In the genomic region with DNA sequence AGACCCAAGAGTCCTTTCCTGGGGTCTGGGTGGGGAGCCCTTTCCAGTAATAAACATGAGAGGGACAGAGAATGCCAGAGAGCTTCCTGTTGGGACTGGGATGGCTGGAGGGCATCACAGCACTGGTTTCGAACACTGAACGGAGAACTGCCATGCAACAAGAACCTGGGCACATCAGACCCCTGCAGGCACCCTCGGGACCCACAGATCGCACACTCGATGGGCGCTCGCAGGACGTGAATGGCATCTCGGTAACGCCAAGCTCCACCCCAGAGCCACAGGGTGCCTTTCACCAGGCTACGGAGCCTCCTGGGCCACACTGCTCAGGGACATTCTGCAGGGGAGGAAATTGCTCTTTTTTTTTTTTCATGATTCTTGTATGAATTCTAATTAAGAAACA, we compare ENCODE assay signal across 26 cellular contexts. TPM values are rescaled to one million over a fixed set of nuclear protein-coding genes. Genes with fewer than 3 reads are reported as not detected.
A peak's percentile ranks its signal among the peaks of the same experiment; 100 is the strongest.
DNase-seq lines count a peak whose midpoint lies in the region; ATAC-seq and TF ChIP-seq lines count a peak whose summit lies in the region.
"Had no signal": no experiment of that assay in that cellular context is flagged by ENCODE, and none has a peak within 500 bp of the region (broad histone marks: within the 10 kb centered on the region; RNA-seq: fewer than 3 reads in every experiment).

No MANE protein-coding gene starts in this region.

- no peak overlapping the region for H2AFZ ChIP-seq in PC-9

- H3K27me3 ChIP-seq in WERI-Rb-1 (ENCODE audit: insufficient read depth, low read depth, severe bottlenecking), result no peaks in the 10 kb centered on the region
- no peaks in the 10 kb centered on the region for H3K27me3 ChIP-seq in suprapubic skin
- no peaks in the 10 kb centered on the region for H3K27me3 ChIP-seq in PC-9 (ENCODE audit: insufficient read depth, low read depth)
- H3K27me3 ChIP-seq in A673 (replicated peaks; ENCODE audit: insufficient read depth, low read depth, low read length, poor library complexity), result no peaks in the 10 kb centered on the region
- H3K27me3 ChIP-seq: MG63 had no signal

- intact Hi-C loops in PC-9 (cut with micrococcal nuclease; ENCODE audit: unreplicated experiment) (no loop called here), A673 (cut with micrococcal nuclease; ENCODE audit: unreplicated experiment) (no loop called here)

- no peak for ATAC-seq in HG02852 (IDR thresholded peaks at IDR 0.05; ENCODE audit: unreplicated experiment)
- ATAC-seq: activated CD8-positive, alpha-beta T cell treated with anti-CD3 and anti-CD28 coated beads for 36 hours; K562; stimulated activated naive B cell treated with anti-CD40 and anti-IgM and Interleukin-4, amounts not matched to agents 10 μg/mL and 1 μg/mL and 100 μg/mL, for 72 hours had no signal

- TF ChIP-seq POLR2A in suprapubic skin (IDR thresholded peaks at IDR 0.05), result no peak

- peak overlapping the region; percentile 89 for H3K27ac ChIP-seq in WERI-Rb-1
- no peak overlapping the region for H3K27ac ChIP-seq in suprapubic skin
- no peak overlapping the region for H3K27ac ChIP-seq in PC-9
- no peak overlapping the region for H3K27ac ChIP-seq in A673 (ENCODE audit: low read depth, low read length, poor library complexity, severe bottlenecking)
- H3K27ac ChIP-seq: thoracic aorta had no signal

- H3K4me1 Mint-ChIP-seq in brain, result peaks cover 44% of the 10 kb centered on the region

- no peak overlapping the region for H3K4me2 ChIP-seq in PC-9

- no peak overlapping the region for H3K4me3 Mint-ChIP-seq in brain
- H3K4me3 Mint-ChIP-seq: activated CD8-positive, alpha-beta T cell treated with anti-CD3 and anti-CD28 coated beads for 36 hours; CD4-positive, alpha-beta memory T cell; memory B cell; stimulated activated naive B cell treated with anti-CD40 and anti-IgM and Interleukin-4, amounts not matched to agents 10 μg/mL and 1 μg/mL and 100 μg/mL, for 72 hours had no signal

- H3K9me3 Mint-ChIP-seq in brain, result peaks cover 29 to 86% (median 43%) of the 10 kb centered on the region in 5 experiments

- H3K27me3 Mint-ChIP-seq in brain, result no peaks in the 10 kb centered on the region
- H3K27me3 Mint-ChIP-seq: activated CD8-positive, alpha-beta T cell treated with anti-CD3 and anti-CD28 coated beads for 36 hours; CD4-positive, alpha-beta memory T cell; memory B cell; stimulated activated naive B cell treated with anti-CD40 and anti-IgM and Interleukin-4, amounts not matched to agents 10 μg/mL and 1 μg/mL and 100 μg/mL, for 72 hours had no signal

- BruUV-seq in PC-9 (replicated peaks; lab: Mats Ljungman, UMichigan) (no TSS peak), A673 (replicated peaks; lab: Mats Ljungman, UMichigan) (no TSS peak)

- peaks cover 97% of the 10 kb centered on the region for H3K36me3 Mint-ChIP-seq in brain

- TF ChIP-seq EP300 in suprapubic skin (IDR thresholded peaks at IDR 0.05), result no peak

- no peaks in the 10 kb centered on the region for H3K9me2 ChIP-seq in PC-9 (ENCODE audit: insufficient read depth)

- H3K27ac Mint-ChIP-seq in brain, result peak overlapping the region in 4 of 5 experiments; percentile 72 to 94 (median 88)
- H3K27ac Mint-ChIP-seq: activated CD8-positive, alpha-beta T cell treated with anti-CD3 and anti-CD28 coated beads for 36 hours; memory B cell; stimulated activated naive B cell treated with anti-CD40 and anti-IgM and Interleukin-4, amounts not matched to agents 10 μg/mL and 1 μg/mL and 100 μg/mL, for 72 hours had no signal

- CTCF ChIA-PET in PC-9 (lab: Charles Lee), result no interaction called here
- CTCF ChIA-PET in A673 (lab: Charles Lee), result no interaction called here

- POLR2A ChIA-PET in PC-9 (lab: Charles Lee; ENCODE audit: unreplicated experiment) (no interaction called here), A673 (lab: Charles Lee; ENCODE audit: low non-redundant PET) (no interaction called here)

- H4K20me1 ChIP-seq in PC-9 (ENCODE audit: insufficient read depth), result no peaks in the 10 kb centered on the region

- 95% methylated on average over 11 of the region's 11 CpGs for WGBS in suprapubic skin

- H3K4me1 ChIP-seq in suprapubic skin, result no peaks in the 10 kb centered on the region
- no peaks in the 10 kb centered on the region for H3K4me1 ChIP-seq in PC-9 (replicated peaks; ENCODE audit: insufficient read depth)
- H3K4me1 ChIP-seq in A673 (ENCODE audit: insufficient read depth, low read length, poor library complexity, severe bottlenecking), result no peaks in the 10 kb centered on the region

- TF ChIP-seq CTCF in WERI-Rb-1 (IDR thresholded peaks at IDR 0.05; ENCODE audit: low read depth, low read length) (no peak), brain (conservative IDR thresholded peaks at IDR 0.05) (no peak), suprapubic skin (IDR thresholded peaks at IDR 0.05) (no peak), PC-9 (conservative IDR thresholded peaks at IDR 0.05) (no peak), A673 (conservative IDR thresholded peaks at IDR 0.05; ENCODE audit: low read depth, low read length) (no peak)

- H3K4me3 ChIP-seq in WERI-Rb-1 (ENCODE audit: low read depth, low read length) (no peak overlapping the region), suprapubic skin (no peak overlapping the region), PC-9 (no peak overlapping the region), A673 (ENCODE audit: low read depth, low read length, poor library complexity, severe bottlenecking) (no peak overlapping the region)
- H3K4me3 ChIP-seq: K562, MG63, thoracic aorta had no signal

- H3K36me3 ChIP-seq in WERI-Rb-1 (peaks cover 49% of the 10 kb centered on the region), suprapubic skin (peaks cover 75% of the 10 kb centered on the region), PC-9 (ENCODE audit: low read depth) (peaks cover 14% of the 10 kb centered on the region; the same call in 1 of the 2 replicates), A673 (ENCODE audit: insufficient read depth, low read length, poor library complexity, severe bottlenecking) (peaks cover 20% of the 10 kb centered on the region)

- H3F3A ChIP-seq in PC-9 (ENCODE audit: insufficient read depth, low read depth), result no peaks in the 10 kb centered on the region

- no peaks in the 10 kb centered on the region for H3K79me2 ChIP-seq in PC-9 (ENCODE audit: low read depth)

- H3K9me3 ChIP-seq in WERI-Rb-1 (ENCODE audit: severe bottlenecking), result peaks cover 10% of the 10 kb centered on the region
- peaks cover 18% of the 10 kb centered on the region for H3K9me3 ChIP-seq in suprapubic skin
- peaks cover 19% of the 10 kb centered on the region for H3K9me3 ChIP-seq in PC-9 (ENCODE audit: insufficient read depth, low read depth)
- H3K9me3 ChIP-seq in A673 (ENCODE audit: low read depth, low read length, poor library complexity, severe bottlenecking), result peaks cover 23% of the 10 kb centered on the region

- DNase-seq in WERI-Rb-1 (peak; percentile 18), mesenteric fat pad (ENCODE audit: low spot score) (peak; percentile 71), suprapubic skin (ENCODE audit: low spot score in 2 of 2) (peak; percentile 55 to 71), PC-9 (no peak), A673 (ENCODE audit: low spot score) (no peak)
- DNase-seq: activated CD4-positive, CD25-positive, alpha-beta regulatory T cell; activated CD8-positive, alpha-beta T cell treated with anti-CD3 and anti-CD28 coated beads for 36 hours; activated T-cell treated with anti-CD3 and anti-CD28 coated beads, Interleukin-2, amount 50 U/mL, for 1 hour; amniotic stem cell; CD4-positive, alpha-beta memory T cell; glutamatergic neuron; kidney glomerular epithelial cell; MG63; NCI-H1417 treated with DMSO at 0.1 percent for 48 hours; NCI-H2107; OCI-M1; retina; SHP77; stimulated activated CD4-positive, alpha-beta T cell treated with anti-CD3 and anti-CD28 coated beads, Interleukin-4, amount 100 ng/mL, for 1 hour; stimulated activated naive B cell treated with anti-CD40 and anti-IgM and Interleukin-4, amounts not matched to agents 10 μg/mL and 1 μg/mL and 100 μg/mL, for 72 hours; T-helper 9 cell had no signal

RNA-seq across cellular contexts. Expression of a gene that starts 25.1 kb away (rescaled TPM):
- polyA plus RNA-seq in brain (ENCODE audit: insufficient read depth, low read depth, low replicate concordance), result 45.1 TPM
- total RNA-seq in mesenteric fat pad (85.9 TPM), suprapubic skin (10 to 100 TPM; 53.4 to 84.7 (median 79.3) TPM), PC-9 (2021) (24.3 and 28.0 TPM in 2 replicates), A673 (2021) (28.0 and 34.9 TPM in 2 replicates)

RNA-seq across cellular contexts. Expression of a gene that starts 38.1 kb away (rescaled TPM):
- 3.3 TPM for polyA plus RNA-seq in brain (ENCODE audit: insufficient read depth, low read depth, low replicate concordance)
- total RNA-seq in mesenteric fat pad (18.8 TPM), suprapubic skin (10 to 100 TPM; 25.0 to 45.7 (median 41.5) TPM), PC-9 (2021) (32.6 and 41.5 TPM in 2 replicates), A673 (2021) (1.1 and 1.9 TPM in 2 replicates)
- total RNA-seq: K562 had no signal

Comparison
In these comparisons a context has a peak if more than half of its experiments do, and no peak if none do; other contexts are left out.
1. DNase-seq: peak in WERI-Rb-1 (single experiment), mesenteric fat pad (single experiment) and suprapubic skin (2 of 2); none in PC-9 (0 of 2) and A673 (single experiment).